8 cellular contexts compared by ENCODE assay signal in the genomic region with DNA sequence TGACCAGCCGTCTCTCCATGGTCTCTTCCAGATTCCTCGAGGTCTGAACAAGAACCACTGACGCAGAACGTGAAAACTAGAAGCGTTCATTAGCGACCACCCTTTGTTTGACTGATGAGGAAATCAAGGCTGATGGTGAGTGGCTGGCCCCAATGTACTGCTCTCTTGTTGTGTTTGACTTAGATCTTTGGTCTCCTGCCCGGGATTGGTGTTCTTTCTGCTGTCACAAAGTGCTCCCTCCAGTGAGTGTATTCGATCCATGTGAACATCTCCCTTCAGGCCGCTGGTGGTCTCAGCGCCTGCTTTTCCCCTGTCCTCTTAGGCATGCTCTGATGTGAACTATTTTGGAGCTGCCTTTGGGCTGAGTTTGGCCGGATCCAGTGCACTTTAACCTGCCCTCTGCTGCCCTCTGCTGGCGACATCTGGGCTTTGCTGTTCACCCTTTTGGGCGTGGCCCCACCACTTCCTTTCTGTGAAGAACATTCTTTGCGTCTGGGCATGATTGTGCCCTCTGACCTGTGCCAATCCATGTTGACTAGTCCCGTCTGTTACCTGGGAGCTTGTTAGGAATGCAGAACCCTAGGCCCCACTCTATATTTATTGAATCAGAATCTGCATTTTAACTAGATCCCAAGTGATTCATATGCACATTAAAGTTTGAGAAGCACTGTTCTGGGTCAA.
DNase-seq lines count a peak whose midpoint lies in the region; ATAC-seq and TF ChIP-seq lines count a peak whose summit lies in the region.

No MANE protein-coding gene starts in this region.

- dilution Hi-C loops in IMR-90 (cut with HindIII; ENCODE audit: low sequenced_read_pairs, unreplicated experiment) = no loop called here

- H2AK5ac ChIP-seq in IMR-90 (ENCODE audit: low read depth, low read length) = no peak overlapping the region

- intact Hi-C loops in IMR-90 (cut with micrococcal nuclease) = loop anchor here (1.0 kb wide), 4 partner anchors 165 to 644 kb away; no protein-coding TSS in a partner anchor
- intact Hi-C loops in PC-3 (cut with micrococcal nuclease) = loop anchor here (1.0 to 5.0 kb wide), 4 partner anchors 165 to 642 kb away; no protein-coding TSS in a partner anchor

- H3K9me3 ChIP-seq in DOHH2 (ENCODE audit: control insufficient read depth, insufficient read depth, low read length) (no peaks in the 10 kb centered on the region), IMR-90 (ENCODE audit: control insufficient read depth, insufficient read depth, low read length) (no peaks in the 10 kb centered on the region), PC-3 (ENCODE audit: low read length) (no peaks in the 10 kb centered on the region)

- DNase-seq in IMR-90 (peak; percentile 48), PC-3 (peak; percentile 92), fibroblast of pulmonary artery (ENCODE audit: low read depth) (peak; percentile 70), non-pigmented ciliary epithelial cell (ENCODE audit: low read depth) (peak; percentile 18), superior temporal gyrus (ENCODE audit: extremely low spot score) (peak; percentile 73)
- DNase-seq in activated T-cell treated with anti-CD3 and anti-CD28 coated beads, Interleukin-2, amount 50 U/mL, for 1 hour = peak; percentile 73

- H3K4ac ChIP-seq in IMR-90 (ENCODE audit: low read depth, low read length) = no peak overlapping the region

- no peak overlapping the region for H4K5ac ChIP-seq in IMR-90 (ENCODE audit: low read depth, low read length)

- H3K79me1 ChIP-seq in IMR-90 (ENCODE audit: low read depth in 1 of 2, low read length in 2 of 2) = no peaks in the 10 kb centered on the region

- H2AFZ ChIP-seq in IMR-90 (replicated peaks; ENCODE audit: low read length, poor library complexity) (peak overlapping the region; percentile 85), PC-3 (ENCODE audit: low read length) (peak overlapping the region; percentile 71)

- TF ChIP-seq POLR2A in IMR-90 (IDR thresholded peaks at IDR 0.05; ENCODE audit: low read depth, low read length) = no peak

- H3K4me2 ChIP-seq in DOHH2 (ENCODE audit: low read length) = peak overlapping the region; percentile 18; the same call in 1 of the 2 replicates
- no peak overlapping the region for H3K4me2 ChIP-seq in IMR-90 (ENCODE audit: low read depth, low read length)
- peak overlapping the region; percentile 25; the same call in 1 of the 2 replicates for H3K4me2 ChIP-seq in PC-3 (ENCODE audit: low read length)

- POLR2A ChIA-PET in IMR-90 (lab: Charles Lee; ENCODE audit: unreplicated experiment) (no interaction called here), PC-3 (lab: Charles Lee; ENCODE audit: unreplicated experiment) (interaction anchor here (0.6 kb wide), 1 partner anchor 10 kb away, joined by 3 read pairs; no protein-coding TSS in a partner anchor)

- CTCF ChIA-PET in IMR-90 (lab: Yijun Ruan, JAX) = interaction anchor here (0.7 to 2.5 kb wide), 8 partner anchors 9 to 644 kb away, joined by 3 to 14 read pairs (median 4); no protein-coding TSS in a partner anchor
- CTCF ChIA-PET in PC-3 (lab: Charles Lee) = interaction anchor here (0.7 to 1.5 kb wide), 5 partner anchors 156 to 277 kb away, joined by 3 to 15 read pairs (median 4); no protein-coding TSS in a partner anchor

- H3K27me3 ChIP-seq in DOHH2 (ENCODE audit: control insufficient read depth, low read length) (no peaks in the 10 kb centered on the region), IMR-90 (ENCODE audit: control insufficient read depth, insufficient read depth, low read length) (peaks cover 9% of the 10 kb centered on the region), PC-3 (ENCODE audit: low read length) (no peaks in the 10 kb centered on the region)

- no peak overlapping the region for H2BK120ac ChIP-seq in IMR-90 (ENCODE audit: low read depth, low read length)

- no peak overlapping the region for H2BK15ac ChIP-seq in IMR-90 (ENCODE audit: low read depth, low read length)

- 31% methylated on average over 11 of the region's 15 CpGs; no CpG with 5 or more reads in 1 of the 2 experiments for WGBS in IMR-90 (ENCODE audit: extremely low coverage in 2 of 2, insufficient read length in 1 of 2), 2 experiments

- H3K79me2 ChIP-seq in DOHH2 (ENCODE audit: control insufficient read depth, low read length) (no peaks in the 10 kb centered on the region), PC-3 (ENCODE audit: low read length) (no peaks in the 10 kb centered on the region)

- ATAC-seq in GM21576 (IDR thresholded peaks at IDR 0.05; ENCODE audit: unreplicated experiment) = peak; percentile 94
- ATAC-seq in IMR-90 (ENCODE audit: low read depth) = peak; percentile 98
- ATAC-seq in PC-3 = peak; percentile 90

- peak overlapping the region; percentile 71 for H2AK9ac ChIP-seq in IMR-90 (replicated peaks; ENCODE audit: low read depth, low read length, poor library complexity)

- H3K23ac ChIP-seq in IMR-90 (ENCODE audit: low read depth, low read length) = no peak overlapping the region

- no peaks in the 10 kb centered on the region for H3K4me1 ChIP-seq in DOHH2 (ENCODE audit: control insufficient read depth, low read length)
- H3K4me1 ChIP-seq in IMR-90 (ENCODE audit: control insufficient read depth, insufficient read depth, low read length) = no peaks in the 10 kb centered on the region
- peaks cover 17% of the 10 kb centered on the region; the same call in 1 of the 2 replicates for H3K4me1 ChIP-seq in PC-3 (ENCODE audit: insufficient read depth, low read length)

- no peak overlapping the region for H4K91ac ChIP-seq in IMR-90 (ENCODE audit: insufficient read depth, low read depth, low read length)

- TF ChIP-seq CTCF in DOHH2 (IDR thresholded peaks at IDR 0.05; ENCODE audit: low read depth, low read length, poor library complexity, severe bottlenecking) = peak; percentile 90
- peak; percentile 84 for TF ChIP-seq CTCF in IMR-90 (conservative IDR thresholded peaks at IDR 0.05; ENCODE audit: low read depth, low read length)
- TF ChIP-seq CTCF in PC-3 (conservative IDR thresholded peaks at IDR 0.05; ENCODE audit: low read depth, low read length) = peak; percentile 95
- peak; percentile 92 for TF ChIP-seq CTCF in fibroblast of pulmonary artery (IDR thresholded peaks at IDR 0.05; ENCODE audit: low read length, missing control alignments)

- no peaks in the 10 kb centered on the region for H3F3A ChIP-seq in DOHH2 (ENCODE audit: control insufficient read depth, insufficient read depth)
- no peaks in the 10 kb centered on the region for H3F3A ChIP-seq in PC-3 (ENCODE audit: low read length, unreplicated experiment)

- H3K4me3 ChIP-seq in DOHH2 (ENCODE audit: low read length) = no peak overlapping the region
- no peak overlapping the region for H3K4me3 ChIP-seq in IMR-90 (ENCODE audit: insufficient read depth, low read depth, low read length)
- no peak overlapping the region for H3K4me3 ChIP-seq in PC-3 (ENCODE audit: low read length)
- H3K4me3 ChIP-seq in fibroblast of pulmonary artery (replicated peaks; ENCODE audit: low read depth, low read length) = no peak overlapping the region

- H3K9me1 ChIP-seq in IMR-90 (ENCODE audit: insufficient read depth, low read length) = no peaks in the 10 kb centered on the region

- peak; percentile 86 for TF ChIP-seq RAD21 in IMR-90 (IDR thresholded peaks at IDR 0.05; ENCODE audit: low read length)

- no peak overlapping the region for H2BK20ac ChIP-seq in IMR-90 (ENCODE audit: low read depth, low read length)

- H3K9me2 ChIP-seq in DOHH2 (replicated peaks; ENCODE audit: control insufficient read depth, low read length) (no peaks in the 10 kb centered on the region), PC-3 (replicated peaks; ENCODE audit: low read length) (no peaks in the 10 kb centered on the region)

- H2BK5ac ChIP-seq in IMR-90 (ENCODE audit: low read depth, low read length, poor library complexity, severe bottlenecking) = no peak overlapping the region

- no peak overlapping the region for H3K9ac ChIP-seq in IMR-90 (ENCODE audit: low read depth, low read length)
- H3K9ac ChIP-seq in PC-3 (ENCODE audit: low read length) = no peak overlapping the region

- H4K8ac ChIP-seq in IMR-90 (ENCODE audit: low read depth in 2 of 2, low read length in 2 of 2) = no peak overlapping the region

- H3K18ac ChIP-seq in IMR-90 (ENCODE audit: low read depth, low read length) = no peak overlapping the region

- H3K27ac ChIP-seq in DOHH2 (ENCODE audit: low read depth, low read length) (no peak overlapping the region), IMR-90 (ENCODE audit: insufficient read depth, low read length) (no peak overlapping the region), PC-3 (ENCODE audit: low read length) (no peak overlapping the region)

- no peak overlapping the region for H3K14ac ChIP-seq in IMR-90 (replicated peaks; ENCODE audit: low read depth, low read length)

- H3K56ac ChIP-seq in IMR-90 (ENCODE audit: extremely low read depth, insufficient read depth, low read length) = no peak overlapping the region

- H3K36me3 ChIP-seq in DOHH2 (ENCODE audit: control insufficient read depth, low read length) (no peaks in the 10 kb centered on the region), IMR-90 (ENCODE audit: control insufficient read depth, insufficient read depth, low read length) (no peaks in the 10 kb centered on the region), PC-3 (ENCODE audit: low read depth, low read length) (no peaks in the 10 kb centered on the region)

- in situ Hi-C loops in IMR-90 (cut with MboI; ENCODE audit: low sequenced_read_pairs) = loop anchor here (5.0 kb wide), 2 partner anchors 167 to 632 kb away; no protein-coding TSS in a partner anchor

- H4K20me1 ChIP-seq in DOHH2 (ENCODE audit: control insufficient read depth, insufficient read depth, low read depth, low read length) = no peaks in the 10 kb centered on the region
- no peaks in the 10 kb centered on the region for H4K20me1 ChIP-seq in IMR-90 (ENCODE audit: insufficient read depth, low read length)
- H4K20me1 ChIP-seq in PC-3 (ENCODE audit: low read length) = no peaks in the 10 kb centered on the region

- BruUV-seq in IMR-90 (replicated peaks; lab: Mats Ljungman, UMichigan) = no TSS peak
- no TSS peak for BruUV-seq in PC-3 (replicated peaks; lab: Mats Ljungman, UMichigan)

TF ChIP-seq in IMR-90, 13 proteins besides CTCF, POLR2A, EP300 and RAD21:
- peak; percentile 89 for TF ChIP-seq SMC3 (IDR thresholded peaks at IDR 0.05; ENCODE audit: low read depth, low read length)
- TF ChIP-seq, protein P1, sequence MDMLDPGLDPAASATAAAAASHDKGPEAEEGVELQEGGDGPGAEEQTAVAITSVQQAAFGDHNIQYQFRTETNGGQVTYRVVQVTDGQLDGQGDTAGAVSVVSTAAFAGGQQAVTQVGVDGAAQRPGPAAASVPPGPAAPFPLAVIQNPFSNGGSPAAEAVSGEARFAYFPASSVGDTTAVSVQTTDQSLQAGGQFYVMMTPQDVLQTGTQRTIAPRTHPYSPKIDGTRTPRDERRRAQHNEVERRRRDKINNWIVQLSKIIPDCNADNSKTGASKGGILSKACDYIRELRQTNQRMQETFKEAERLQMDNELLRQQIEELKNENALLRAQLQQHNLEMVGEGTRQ (IDR thresholded peaks at IDR 0.05; ENCODE audit: low read depth, low read length) = no peak

Comparison
In these comparisons a context has a peak if more than half of its experiments do, and no peak if none do; other contexts are left out.
1. DNase-seq: peak in every context shown above with its lines; median percentile 92 in PC-3; 73 in activated T-cell treated with anti-CD3 and anti-CD28 coated beads, Interleukin-2, amount 50 U/mL, for 1 hour; 73 in superior temporal gyrus; 70 in fibroblast of pulmonary artery; 48 in IMR-90; 18 in non-pigmented ciliary epithelial cell.